ENCODE assay signal across 13 cellular contexts in genomic region chr10:62261666-62262065, GRCh38. TPM values are rescaled to one million over a fixed set of nuclear protein-coding genes. Genes with fewer than 3 reads are reported as not detected.
"Had no signal": no experiment of that assay in that cellular context is flagged by ENCODE, and none has a peak within 500 bp of the region (broad histone marks: within the 10 kb centered on the region; RNA-seq: fewer than 3 reads in every experiment).

No MANE protein-coding gene starts in this region.

- H3K27me3 ChIP-seq: gastroesophageal sphincter, heart left ventricle, sigmoid colon, upper lobe of right lung had no signal

- H3K36me3 ChIP-seq: gastroesophageal sphincter, heart left ventricle, neutrophil, sigmoid colon, upper lobe of right lung had no signal

- H3K9me3 ChIP-seq: gastroesophageal sphincter, heart left ventricle, neutrophil, sigmoid colon, upper lobe of right lung had no signal

- DNase-seq: activated CD4-positive, alpha-beta T cell treated with anti-CD3 and anti-CD28 coated beads, Interleukin-2, amount 50 U/mL, for 4 hours; activated naive CD8-positive, alpha-beta T cell treated with anti-CD3 and anti-CD28 coated beads for 36 hours; caudate nucleus; heart left ventricle; kidney; sigmoid colon; stimulated activated CD4-positive, alpha-beta T cell treated with anti-CD3 and anti-CD28 coated beads, Interleukin-12 subunit alpha, Interleukin-12 subunit beta, amount 100 ng/mL, for 4 hours; stimulated activated CD4-positive, alpha-beta T cell treated with anti-CD3 and anti-CD28 coated beads, Interleukin-1b, Interleukin-23, amount 100 ng/mL, for 48 hours; stimulated activated CD8-positive, alpha-beta memory T cell treated with anti-CD3 and anti-CD28 coated beads, Interleukin-4, amount 100 ng/mL, for 48 hours; stimulated activated naive CD4-positive, alpha-beta T cell; upper lobe of right lung had no signal

- FAIRE-seq: kidney had no signal

- H3K4me1 ChIP-seq: gastroesophageal sphincter, heart left ventricle, sigmoid colon, upper lobe of right lung had no signal

- H3K27ac ChIP-seq: gastroesophageal sphincter, heart left ventricle, neutrophil, sigmoid colon, upper lobe of right lung had no signal

- H3K4me3 ChIP-seq: gastroesophageal sphincter, heart left ventricle, sigmoid colon had no signal

RNA-seq across cellular contexts. Expression of gene RTKN2, which starts 7.0 kb away (rescaled TPM):
- total RNA-seq: gastroesophageal sphincter, sigmoid colon had no signal
